Comparison of ENCODE assay signal across 10 cellular contexts in genomic region chr18:7899078-7899477, GRCh38.
"Had no signal": no experiment of that assay in that cellular context is flagged by ENCODE, and none has a peak within 500 bp of the region (broad histone marks: within the 10 kb centered on the region; RNA-seq: fewer than 3 reads in every experiment).

No MANE protein-coding gene starts in this region.

- H3K4me3 ChIP-seq: GM23248, HAP-1, K562 had no signal

- H3K36me3 ChIP-seq: HAP-1 had no signal

- H3K27ac ChIP-seq: GM23248, HL-60 had no signal

- H3K9me3 ChIP-seq: HAP-1 had no signal

- H3K9ac ChIP-seq: GM23248 had no signal

- H2AFZ ChIP-seq: GM23248 had no signal

- H3K4me1 ChIP-seq: HAP-1 had no signal

- DNase-seq: GM23248, GOT3, H7, HFFc6, IMR-90, KG1 had no signal

- ATAC-seq: HCT116, K562 had no signal

- FAIRE-seq: K562 had no signal
